In the genomic region with DNA sequence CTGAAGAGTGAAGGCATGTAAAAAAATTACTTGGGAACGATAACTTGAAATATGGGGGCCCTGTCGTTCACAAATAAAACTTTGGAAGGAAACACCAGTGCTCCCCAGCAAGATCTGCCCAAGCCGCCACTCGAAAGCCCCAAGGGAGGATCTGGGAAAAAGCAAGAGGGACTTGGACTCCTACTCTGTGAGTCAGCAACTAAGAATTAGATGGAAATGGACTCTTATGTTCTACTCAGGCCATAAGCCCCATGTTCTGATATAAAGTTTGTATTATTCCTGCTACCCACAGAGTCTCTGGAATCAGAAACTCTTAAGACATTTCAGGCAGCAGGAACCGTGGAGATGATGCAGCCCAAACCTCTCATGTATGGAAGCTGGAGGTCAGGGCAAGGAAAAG, we compare ENCODE assay signal across 1 cellular context.
TF ChIP-seq lines count a peak whose summit lies in the region.

No MANE protein-coding gene starts in this region.

TF ChIP-seq in HepG2, 621 proteins besides CTCF, POLR2A, EP300 and RAD21 (continued from another document):
- no peak for TF ChIP-seq RBFOX2 (IDR thresholded peaks at IDR 0.05; ENCODE audit: low read depth, low read length)
- TF ChIP-seq GLI4 (CRISPR knock-in tag; IDR thresholded peaks at IDR 0.05; ENCODE audit: borderline replicate concordance) = no peak
- TF ChIP-seq, protein P1, sequence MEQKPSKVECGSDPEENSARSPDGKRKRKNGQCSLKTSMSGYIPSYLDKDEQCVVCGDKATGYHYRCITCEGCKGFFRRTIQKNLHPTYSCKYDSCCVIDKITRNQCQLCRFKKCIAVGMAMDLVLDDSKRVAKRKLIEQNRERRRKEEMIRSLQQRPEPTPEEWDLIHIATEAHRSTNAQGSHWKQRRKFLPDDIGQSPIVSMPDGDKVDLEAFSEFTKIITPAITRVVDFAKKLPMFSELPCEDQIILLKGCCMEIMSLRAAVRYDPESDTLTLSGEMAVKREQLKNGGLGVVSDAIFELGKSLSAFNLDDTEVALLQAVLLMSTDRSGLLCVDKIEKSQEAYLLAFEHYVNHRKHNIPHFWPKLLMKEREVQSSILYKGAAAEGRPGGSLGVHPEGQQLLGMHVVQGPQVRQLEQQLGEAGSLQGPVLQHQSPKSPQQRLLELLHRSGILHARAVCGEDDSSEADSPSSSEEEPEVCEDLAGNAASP (CRISPR knock-in tag; IDR thresholded peaks at IDR 0.05; ENCODE audit: borderline replicate concordance) = no peak
- TF ChIP-seq MAFF (IDR thresholded peaks at IDR 0.05; ENCODE audit: low read depth, low read length) = no peak
